ENCODE assay signal across 19 cellular contexts in genomic region chr2:3488768-3489448, GRCh38. TPM values are rescaled to one million over a fixed set of nuclear protein-coding genes. Genes with fewer than 3 reads are reported as not detected.
A peak's percentile ranks its signal among the peaks of the same experiment; 100 is the strongest.
DNase-seq lines count a peak whose midpoint lies in the region; ATAC-seq, FAIRE-seq and TF ChIP-seq lines count a peak whose summit lies in the region.
"Had no signal": no experiment of that assay in that cellular context is flagged by ENCODE, and none has a peak within 500 bp of the region (broad histone marks: within the 10 kb centered on the region; RNA-seq: fewer than 3 reads in every experiment).

No MANE protein-coding gene starts in this region.

- H3K27me3 ChIP-seq in K562 (ENCODE audit: control insufficient read depth in 2 of 2, insufficient read depth in 2 of 2, low read length in 2 of 2) (no peaks in the 10 kb centered on the region), mucosa of stomach (ENCODE audit: control insufficient read depth, insufficient read depth, low read length) (no peaks in the 10 kb centered on the region)
- H3K27me3 ChIP-seq: esophagus squamous epithelium, heart left ventricle, right atrium auricular region, SJSA1, uterus had no signal

- H3K9me3 ChIP-seq in K562 (replicated peaks; ENCODE audit: control insufficient read depth, insufficient read depth, low read depth, low read length) (peaks cover 1% of the 10 kb centered on the region), mucosa of stomach (ENCODE audit: control insufficient read depth, low read length) (no peaks in the 10 kb centered on the region)
- H3K9me3 ChIP-seq: esophagus squamous epithelium, right atrium auricular region, uterus had no signal

- H3K79me2 ChIP-seq in K562 (ENCODE audit: control insufficient read depth, insufficient read depth, low read length): no peaks in the 10 kb centered on the region

- no peak for TF ChIP-seq EP300 in K562 (IDR thresholded peaks at IDR 0.05; ENCODE audit: low read length)

- 48% methylated on average over 19 of the region's 19 CpGs for WGBS in K562 (ENCODE audit: insufficient coverage, low coverage, missing lambda C conversion rate)

- H3K4me1 Mint-ChIP-seq in type B pancreatic cell (ENCODE audit: unreplicated experiment): peaks cover 6% of the 10 kb centered on the region
- H3K4me1 Mint-ChIP-seq: stimulated activated effector memory CD8-positive, alpha-beta T cell treated with anti-CD3 and anti-CD28 coated beads, Interleukin-12 subunit alpha, Interleukin-12 subunit beta, amount 100 ng/mL, for 72 hours had no signal

- FAIRE-seq in K562 (lab: Jason Lieb, UNC): no peak
- FAIRE-seq: kidney had no signal

- no peak overlapping the region for H3K27ac ChIP-seq in K562 (ENCODE audit: extremely low read depth, low read depth, low read length)
- H3K27ac ChIP-seq: esophagus squamous epithelium, KMS-11, right atrium auricular region, SJSA1 had no signal

- no peaks in the 10 kb centered on the region for H3K9me1 ChIP-seq in K562 (ENCODE audit: control insufficient read depth, insufficient read depth, low read length)

- peaks cover 6% of the 10 kb centered on the region for H3K36me3 Mint-ChIP-seq in type B pancreatic cell
- H3K36me3 Mint-ChIP-seq: stimulated activated effector memory CD8-positive, alpha-beta T cell treated with anti-CD3 and anti-CD28 coated beads, Interleukin-12 subunit alpha, Interleukin-12 subunit beta, amount 100 ng/mL, for 72 hours had no signal

- TF ChIP-seq RAD21 in K562 (CRISPR knock-in tag; conservative IDR thresholded peaks at IDR 0.05 in 1 of 2, IDR thresholded peaks at IDR 0.05 in 1 of 2): no peak

- peak overlapping the region in 1 of 2 experiments; percentile 43; a peak in 1 of 4 replicates for H3K9ac ChIP-seq in K562 (ENCODE audit: insufficient read depth in 1 of 2, low read depth in 2 of 2, low read length in 2 of 2)
- H3K9ac ChIP-seq in mucosa of stomach (ENCODE audit: low read length): peak overlapping the region; percentile 49
- H3K9ac ChIP-seq: KMS-11 had no signal

- H2AFZ ChIP-seq in K562 (ENCODE audit: low read depth, low read length): no peak overlapping the region

- H3K27me3 Mint-ChIP-seq in type B pancreatic cell: no peaks in the 10 kb centered on the region

- intact Hi-C loops in cardiac septum (cut with DNase I): no loop called here
- intact Hi-C loops in left ventricle myocardium superior (cut with micrococcal nuclease): no loop called here
- intact Hi-C loops in K562 (cut with micrococcal nuclease): no loop called here

- ATAC-seq in left ventricle myocardium superior (no peak), K562 (0 out of 3 replicates have a peak, but pooled peaks have one; percentile 8)
- ATAC-seq: heart left ventricle; stimulated activated effector memory CD8-positive, alpha-beta T cell treated with anti-CD3 and anti-CD28 coated beads, Interleukin-12 subunit alpha, Interleukin-12 subunit beta, amount 100 ng/mL, for 72 hours had no signal

- H3K9me3 Mint-ChIP-seq in type B pancreatic cell: no peaks in the 10 kb centered on the region
- H3K9me3 Mint-ChIP-seq: activated T-helper 1 cell treated with anti-CD3 and anti-CD28 coated beads, Interleukin-12 subunit alpha, Interleukin-12 subunit beta, Interleukin-2, Interleukin-4 antibody, amounts not matched to agents 30 ng/mL and 10 ng/mL and 1 ng/mL, durations not matched to agents 14 hours and 24 hours and 36 hours; stimulated activated effector memory CD8-positive, alpha-beta T cell treated with anti-CD3 and anti-CD28 coated beads, Interleukin-12 subunit alpha, Interleukin-12 subunit beta, amount 100 ng/mL, for 72 hours had no signal

- DNase-seq in cardiac septum (ENCODE audit: low spot score): peak; percentile 61
- no peak for DNase-seq in left ventricle myocardium superior
- DNase-seq in K562 (ENCODE audit: extremely low read depth in 1 of 4, low spot score in 3 of 4): peak in 3 of 4 experiments; percentile 12 to 46 (median 42)
- no peak for DNase-seq in type B pancreatic cell (ENCODE audit: extremely low spot score, unreplicated experiment)
- DNase-seq in NCI-H128 (lab: John Stamatoyannopoulos, UW; ENCODE audit: unreplicated experiment): no peak
- no peak for DNase-seq in erythroblast (lab: John Stamatoyannopoulos, UW)
- DNase-seq in SIG-M5 treated with dmso at 0.1 percent for 504 hours (lab: John Stamatoyannopoulos, UW; ENCODE audit: unreplicated experiment): no peak
- DNase-seq: activated CD4-positive, alpha-beta T cell treated with anti-CD3 and anti-CD28 coated beads, Interleukin-2, amount 50 U/mL, for 48 hours; DMS 273 treated with DMSO at 0.1 percent for 48 hours; esophagus squamous epithelium; kidney had no signal

- H4K20me1 ChIP-seq in K562 (replicated peaks; ENCODE audit: control insufficient read depth, insufficient read depth, low read length): no peaks in the 10 kb centered on the region

- in situ Hi-C loops in K562 (cut with MboI): no loop called here

- POLR2A ChIA-PET in K562 (lab: Yijun Ruan, JAX): no interaction called here

- no peak overlapping the region for H3K4me3 Mint-ChIP-seq in type B pancreatic cell
- H3K4me3 Mint-ChIP-seq: activated T-helper 1 cell treated with anti-CD3 and anti-CD28 coated beads, Interleukin-12 subunit alpha, Interleukin-12 subunit beta, Interleukin-2, Interleukin-4 antibody, amounts not matched to agents 30 ng/mL and 10 ng/mL and 1 ng/mL, durations not matched to agents 14 hours and 24 hours and 36 hours; stimulated activated effector memory CD8-positive, alpha-beta T cell treated with anti-CD3 and anti-CD28 coated beads, Interleukin-12 subunit alpha, Interleukin-12 subunit beta, amount 100 ng/mL, for 72 hours had no signal

- H3K36me3 ChIP-seq in K562 (ENCODE audit: control insufficient read depth, insufficient read depth, low read length) (no peaks in the 10 kb centered on the region; the same call in 2 of the 3 replicates), mucosa of stomach (ENCODE audit: control insufficient read depth, insufficient read depth, low read length) (no peaks in the 10 kb centered on the region)
- H3K36me3 ChIP-seq: right atrium auricular region, uterus had no signal

- H3K27ac Mint-ChIP-seq in type B pancreatic cell: peak overlapping the region; percentile 67
- H3K27ac Mint-ChIP-seq: activated T-helper 1 cell treated with anti-CD3 and anti-CD28 coated beads, Interleukin-12 subunit alpha, Interleukin-12 subunit beta, Interleukin-2, Interleukin-4 antibody, amounts not matched to agents 30 ng/mL and 10 ng/mL and 1 ng/mL, durations not matched to agents 14 hours and 24 hours and 36 hours; stimulated activated effector memory CD8-positive, alpha-beta T cell treated with anti-CD3 and anti-CD28 coated beads, Interleukin-12 subunit alpha, Interleukin-12 subunit beta, amount 100 ng/mL, for 72 hours had no signal

- H3K4me1 ChIP-seq in K562 (replicated peaks in 1 of 2; ENCODE audit: control insufficient read depth in 2 of 2, insufficient read depth in 2 of 2, low read length in 2 of 2) (peaks cover 8 to 38% of the 10 kb centered on the region in 2 experiments; a peak in 4 of 5 replicates), mucosa of stomach (ENCODE audit: control insufficient read depth, insufficient read depth, low read length) (peaks cover 6% of the 10 kb centered on the region)
- H3K4me1 ChIP-seq: uterus had no signal

- TF ChIP-seq CTCF in K562 (IDR thresholded peaks at IDR 0.05 in 2 of 3, conservative IDR thresholded peaks at IDR 0.05 in 1 of 3; ENCODE audit: insufficient read depth in 2 of 3, low read depth in 1 of 3, low read length in 3 of 3): no peak
- TF ChIP-seq CTCF in type B pancreatic cell (conservative IDR thresholded peaks at IDR 0.05): no peak

- BruUV-seq in K562 (replicated peaks; lab: Mats Ljungman, UMichigan): no TSS peak

- CTCF ChIA-PET in K562 (lab: Yijun Ruan, JAX; ENCODE audit: low intra/inter-chr PET ratio): no interaction called here

- TF ChIP-seq POLR2A in K562 (conservative IDR thresholded peaks at IDR 0.05): no peak
- no peak for TF ChIP-seq POLR2A in erythroblast (IDR thresholded peaks at IDR 0.05; ENCODE audit: low read length)

- H3K4me2 ChIP-seq in K562 (ENCODE audit: insufficient read depth, low read length): no peak overlapping the region
- H3K4me2 ChIP-seq: KMS-11 had no signal

- H3K4me3 ChIP-seq in K562 (no peak overlapping the region), mucosa of stomach (ENCODE audit: low read length) (no peak overlapping the region)
- H3K4me3 ChIP-seq: esophagus squamous epithelium, heart left ventricle, right atrium auricular region, SJSA1, uterus had no signal

TF ChIP-seq in K562, 482 proteins besides CTCF, POLR2A, EP300 and RAD21 (continues in another document):
- TF ChIP-seq POLR2G (IDR thresholded peaks at IDR 0.05; ENCODE audit: low read depth, low read length): peak; percentile 36; the same call in 1 of the 2 replicates

RNA-seq across cellular contexts. Expression of gene ADI1, which starts 30.4 kb away (rescaled TPM):
- 135 TPM for total RNA-seq in cardiac septum
- total RNA-seq in left ventricle myocardium superior: 153 TPM
- 8.2 and 11.8 TPM in 2 replicates for total RNA-seq in K562 (2011; cell fraction: chromatin; rRNA removed; ENCODE audit: low replicate concordance)
- total RNA-seq in K562 (2011; cell fraction: nucleolus; rRNA removed): 5.8 and 8.0 TPM in 2 replicates
- total RNA-seq in K562 (2011; cell fraction: nucleoplasm; rRNA removed): 12.0 and 24.3 TPM in 2 replicates
- total RNA-seq in K562 (2014; rRNA removed): 26.7 and 29.2 TPM in 2 replicates
- 25.7 and 27.1 TPM in 2 replicates for total RNA-seq in K562 (2014; rRNA removed; fragmentation: Illumina TruSeq; extraction: Trizol)
- 48.0 and 51.0 TPM in 2 replicates for total RNA-seq in K562 (2015; rRNA removed; fragmentation: Illumina TruSeq; extraction: Trizol)
- total RNA-seq in K562 (2021): 31.6 and 34.7 TPM in 2 replicates
- polyA plus RNA-seq in K562 (2011; rRNA removed): 17.6 and 23.6 TPM in 2 replicates
- polyA plus RNA-seq in K562 (2011; cell fraction: cytosol; rRNA removed): 12.7 and 15.2 TPM in 2 replicates
- 11.6 and 15.2 TPM in 2 replicates for polyA plus RNA-seq in K562 (2011; cell fraction: nucleus; rRNA removed)
- 33.2 and 37.1 TPM in 2 replicates for polyA plus RNA-seq in K562 (2012)
- 31.4 and 33.7 TPM in 2 replicates for polyA plus RNA-seq in K562 (2014; fragmentation: Illumina TruSeq; extraction: Trizol)
- polyA plus RNA-seq in K562 (2014; fragmentation: Nextera tagmentation; extraction: Ambion mirVana): 1 to 10 TPM; 6.1 to 6.6 TPM
- 20.6 and 21.6 TPM in 2 replicates for polyA plus RNA-seq in K562 (2014; rRNA removed)
- polyA minus RNA-seq in K562 (2011; rRNA and poly(A)+ RNA removed): 18.8 and 22.8 TPM in 2 replicates
- 12.2 and 12.5 TPM in 2 replicates for polyA minus RNA-seq in K562 (2011; cell fraction: cytosol; rRNA and poly(A)+ RNA removed)
- polyA minus RNA-seq in K562 (2011; cell fraction: nucleus; rRNA and poly(A)+ RNA removed): 4.2 and 7.2 TPM in 2 replicates
- 40.0 and 54.7 TPM in 2 replicates for total RNA-seq in type B pancreatic cell (ENCODE audit: low replicate concordance)

Comparison
In these comparisons a context has a peak if more than half of its experiments do, and no peak if none do; other contexts are left out.
1. DNase-seq: peak in cardiac septum (single experiment) and K562 (3 of 4); none in left ventricle myocardium superior (single experiment), type B pancreatic cell (single experiment), NCI-H128 (single experiment), erythroblast (0 of 2) and SIG-M5 treated with dmso at 0.1 percent for 504 hours (single experiment).